In the genomic region with DNA sequence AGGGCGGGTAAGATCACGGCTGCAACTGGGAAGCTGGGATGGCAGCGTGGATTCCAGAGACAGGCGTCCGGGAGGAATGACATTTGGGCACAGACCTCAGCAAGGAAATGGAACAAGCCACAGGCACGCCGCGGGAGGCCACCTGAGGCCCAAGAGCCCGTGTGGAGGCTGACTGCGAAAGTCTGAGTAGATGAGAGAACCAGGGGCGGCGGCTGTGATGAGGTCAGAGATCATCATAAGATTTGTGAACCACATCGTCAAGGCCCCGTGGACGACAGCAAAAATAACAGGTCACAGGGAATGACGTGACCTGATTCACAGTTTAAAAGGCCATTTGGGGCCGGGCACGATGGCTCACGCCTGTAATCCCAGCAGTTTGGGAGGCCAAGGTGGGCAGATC, we compare ENCODE assay signal across 26 cellular contexts. TPM values are rescaled to one million over a fixed set of nuclear protein-coding genes. Genes with fewer than 3 reads are reported as not detected.
DNase-seq lines count a peak whose midpoint lies in the region; TF ChIP-seq lines count a peak whose summit lies in the region.
"Had no signal": no experiment of that assay in that cellular context is flagged by ENCODE, and none has a peak within 500 bp of the region (broad histone marks: within the 10 kb centered on the region; RNA-seq: fewer than 3 reads in every experiment).

No MANE protein-coding gene starts in this region.

- H3K27ac ChIP-seq in SJSA1: 0 out of 2 replicates have a peak overlapping the region, but pooled peaks have one; percentile 26
- H3K27ac ChIP-seq in osteoblast (ENCODE audit: low read depth, low read length): no peak overlapping the region
- H3K27ac ChIP-seq in urinary bladder (ENCODE audit: low read depth): peak overlapping the region; percentile 66
- H3K27ac ChIP-seq: A549, C4-2B had no signal

- no peak overlapping the region for H2AFZ ChIP-seq in osteoblast (ENCODE audit: low read length)

- 76% methylated on average over 19 of the region's 19 CpGs for WGBS in urinary bladder

- no peaks in the 10 kb centered on the region for H3K27me3 ChIP-seq in SJSA1 (replicated peaks)
- no peaks in the 10 kb centered on the region for H3K27me3 ChIP-seq in osteoblast (ENCODE audit: insufficient read depth, low read length)

- H3K4me1 ChIP-seq in SJSA1 (replicated peaks): peaks cover 23% of the 10 kb centered on the region
- no peaks in the 10 kb centered on the region for H3K4me1 ChIP-seq in osteoblast (ENCODE audit: insufficient read depth, low read length)
- no peaks in the 10 kb centered on the region for H3K4me1 ChIP-seq in urinary bladder (ENCODE audit: insufficient read depth)
- H3K4me1 ChIP-seq: A549 had no signal

- no peaks in the 10 kb centered on the region for H3K9me3 ChIP-seq in SJSA1 (replicated peaks)
- no peaks in the 10 kb centered on the region for H3K9me3 ChIP-seq in osteoblast (ENCODE audit: low read depth, low read length)
- H3K9me3 ChIP-seq: SK-N-SH had no signal

- peaks cover 26% of the 10 kb centered on the region for H3K9me3 Mint-ChIP-seq in glutamatergic neuron (ENCODE audit: unreplicated experiment)
- H3K9me3 Mint-ChIP-seq in chondrocyte (ENCODE audit: low read depth): peaks cover 2% of the 10 kb centered on the region

- H3K36me3 Mint-ChIP-seq in glutamatergic neuron (ENCODE audit: unreplicated experiment) (peaks cover 9% of the 10 kb centered on the region), chondrocyte (ENCODE audit: low read depth) (peaks cover 2% of the 10 kb centered on the region)
- H3K36me3 Mint-ChIP-seq: CD8-positive, alpha-beta T cell had no signal

- DNase-seq in SJSA1 (ENCODE audit: low read depth in 1 of 2, low spot score in 2 of 2) (no peak), glutamatergic neuron (no peak), osteoblast (ENCODE audit: insufficient read length, low spot score, missing footprints) (peak; percentile 68), activated gamma-delta T cell treated with Interleukin-2 at 50 U/mL for 16 hours (no peak), NCI-H1092 (lab: John Stamatoyannopoulos, UW) (no peak), chondrocyte (ENCODE audit: low spot score) (no peak)
- DNase-seq: AML-193; CD8-positive, alpha-beta T cell; DMS 273 treated with DMSO at 0.1 percent for 48 hours; DMS79; EL; GDM1; GOT3; Karpas-422; NCI-H1092 treated with DMSO at 0.1 percent for 48 hours; NCI-H1436; NCI-H187; NCI-H2081 treated with DMSO at 0.1 percent for 48 hours; NCI-H226; NCI-H510A; NCI-H69; SIG-M5; SK-N-SH had no signal

- H4K20me1 ChIP-seq in osteoblast (ENCODE audit: insufficient read depth, low read length): peaks cover 2% of the 10 kb centered on the region

- H3K4me1 Mint-ChIP-seq in glutamatergic neuron (ENCODE audit: low read depth, unreplicated experiment): peaks cover 18% of the 10 kb centered on the region
- H3K4me1 Mint-ChIP-seq in chondrocyte (ENCODE audit: low read depth): peaks cover 27% of the 10 kb centered on the region

- H3K27ac Mint-ChIP-seq in glutamatergic neuron (ENCODE audit: unreplicated experiment): peak overlapping the region; percentile 34
- no peak overlapping the region for H3K27ac Mint-ChIP-seq in chondrocyte (ENCODE audit: unreplicated experiment)
- H3K27ac Mint-ChIP-seq: CD8-positive, alpha-beta T cell had no signal

- H3K4me3 ChIP-seq in SJSA1: no peak overlapping the region
- no peak overlapping the region for H3K4me3 ChIP-seq in osteoblast (ENCODE audit: insufficient read depth, low read length)
- H3K4me3 ChIP-seq in urinary bladder (ENCODE audit: low read depth, low read length): no peak overlapping the region
- H3K4me3 ChIP-seq: A549 had no signal

- peaks cover 3% of the 10 kb centered on the region for H3K79me2 ChIP-seq in osteoblast (ENCODE audit: insufficient read depth, low read length)

- H3K36me3 ChIP-seq in SJSA1 (no peaks in the 10 kb centered on the region; the same call in 1 of the 2 replicates), osteoblast (ENCODE audit: insufficient read depth, low read length) (no peaks in the 10 kb centered on the region), urinary bladder (ENCODE audit: insufficient read depth) (no peaks in the 10 kb centered on the region)

- no peak for TF ChIP-seq CTCF in glutamatergic neuron (IDR thresholded peaks at IDR 0.05; ENCODE audit: partially characterized antibody, unreplicated experiment)
- TF ChIP-seq CTCF in osteoblast (IDR thresholded peaks at IDR 0.05; ENCODE audit: extremely low read depth, low read depth, low read length): no peak
- TF ChIP-seq CTCF in chondrocyte (IDR thresholded peaks at IDR 0.05): no peak

- H3K4me3 Mint-ChIP-seq in glutamatergic neuron (ENCODE audit: unreplicated experiment) (no peak overlapping the region), chondrocyte (ENCODE audit: unreplicated experiment) (no peak overlapping the region)
- H3K4me3 Mint-ChIP-seq: CD8-positive, alpha-beta T cell had no signal

- no peak overlapping the region for H3K4me2 ChIP-seq in osteoblast (ENCODE audit: insufficient read depth, low read length)
- H3K4me2 ChIP-seq: A549, SK-N-SH had no signal

- H3K27me3 Mint-ChIP-seq in glutamatergic neuron (ENCODE audit: unreplicated experiment) (peaks cover 13% of the 10 kb centered on the region), chondrocyte (ENCODE audit: low read depth) (no peaks in the 10 kb centered on the region)

RNA-seq across cellular contexts. Expression of a gene that starts 48.2 kb away (rescaled TPM):
- total RNA-seq in SJSA1 (2014; rRNA removed; shearing (Covaris generic)): 21.3 and 40.2 TPM in 2 replicates
- total RNA-seq in glutamatergic neuron (ENCODE audit: unreplicated experiment) (11.8 TPM), osteoblast (16.5 and 19.5 TPM in 2 replicates), urinary bladder (9.9 TPM), chondrocyte (7.2 to 8.5 TPM (median 7.3 TPM) in 3 replicates)
- 17.6 TPM for polyA plus RNA-seq in urinary bladder

RNA-seq across cellular contexts. Expression of a gene that starts 48.3 kb away (rescaled TPM):
- 64.7 and 77.1 TPM in 2 replicates for total RNA-seq in SJSA1 (2014; rRNA removed; shearing (Covaris generic))
- total RNA-seq in glutamatergic neuron (ENCODE audit: unreplicated experiment) (80.1 TPM), osteoblast (39.4 and 43.3 TPM in 2 replicates), urinary bladder (41.0 TPM), chondrocyte (53.4 to 54.5 TPM (median 54.0 TPM) in 3 replicates)
- 44.0 TPM for polyA plus RNA-seq in urinary bladder
